In the genomic region with DNA sequence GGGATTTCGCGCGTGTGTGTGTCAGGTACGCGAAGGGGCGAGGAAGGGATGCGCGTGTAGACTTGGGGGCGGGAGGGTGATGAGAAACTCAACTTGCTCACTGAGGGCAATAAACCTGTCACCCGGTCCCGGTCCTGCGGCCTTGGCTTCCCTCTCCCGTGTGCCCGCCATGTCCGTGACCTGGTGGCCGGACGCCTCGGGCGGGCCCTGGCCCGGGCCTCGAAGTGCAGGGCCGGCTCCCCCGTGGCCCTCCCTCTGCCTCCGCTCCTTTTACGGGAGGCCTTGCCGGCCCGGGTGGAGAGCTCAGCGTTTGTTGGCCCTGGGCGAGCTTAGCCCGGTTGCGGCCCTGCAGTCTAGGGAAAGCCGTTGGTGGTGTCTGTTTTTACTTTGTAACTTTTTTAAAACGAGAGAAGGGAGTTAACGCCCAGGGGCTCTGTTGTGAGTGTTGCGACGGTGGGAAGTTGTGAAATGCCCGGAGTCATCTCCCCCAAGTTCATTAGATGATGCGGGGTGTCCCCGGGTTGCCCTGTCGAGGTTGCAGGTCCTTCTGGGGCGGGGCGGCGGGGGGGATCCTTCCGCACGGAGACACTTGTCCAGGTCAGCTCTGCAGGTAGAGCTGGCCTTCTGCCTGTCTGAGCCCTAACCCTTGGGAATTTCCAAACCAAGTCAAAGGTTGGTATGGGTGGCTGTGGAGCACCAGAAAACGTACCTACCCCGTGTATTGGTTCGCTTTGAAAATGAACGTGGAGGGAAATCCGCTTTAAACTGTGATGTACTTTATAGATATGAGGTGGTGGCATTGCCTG, we compare ENCODE assay signal across 8 cellular contexts. TPM values are rescaled to one million over a fixed set of nuclear protein-coding genes. Genes with fewer than 3 reads are reported as not detected.
DNase-seq lines count a peak whose midpoint lies in the region; ATAC-seq, FAIRE-seq and TF ChIP-seq lines count a peak whose summit lies in the region.

No MANE protein-coding gene starts in this region.

- H3K36me3 ChIP-seq in PC-3 (ENCODE audit: low read depth, low read length) (no peaks in the 10 kb centered on the region), neuron (ENCODE audit: insufficient read depth, low read length) (peaks cover 3% of the 10 kb centered on the region)

- H3K27ac ChIP-seq in PC-3 (ENCODE audit: low read length) (peak overlapping the region; percentile 64), foreskin keratinocyte (peak overlapping the region; percentile 75)

- no peaks in the 10 kb centered on the region for H3K9me3 ChIP-seq in PC-3 (ENCODE audit: low read length)
- peaks cover 5% of the 10 kb centered on the region for H3K9me3 ChIP-seq in neuron (ENCODE audit: low read length)

- H3K79me2 ChIP-seq in PC-3 (ENCODE audit: low read length): peaks cover 58% of the 10 kb centered on the region

- H4K20me1 ChIP-seq in PC-3 (ENCODE audit: low read length): peaks cover 33% of the 10 kb centered on the region

- peak; percentile 19 for DNase-seq in NK-92 treated with Interleukin-12 subunit alpha and Interleukin-12 subunit beta, amount 100 ng/mL, for 24 hours (lab: John Stamatoyannopoulos, UW)
- DNase-seq in NK-92 (lab: John Stamatoyannopoulos, UW; ENCODE audit: unreplicated experiment): no peak
- peak; percentile 25 for DNase-seq in PC-3
- DNase-seq in activated gamma-delta T cell treated with anti-CD3 and anti-CD28 coated beads, Interleukin-2, amount 50 U/mL, for 16 hours (ENCODE audit: low read depth): peak; percentile 28
- DNase-seq in foreskin keratinocyte: peak; percentile 21 to 39
- DNase-seq in urothelium cell line (ENCODE audit: low spot score): peak; percentile 68

- intact Hi-C loops in PC-3 (cut with micrococcal nuclease): loop anchor here (2.0 to 10.0 kb wide), 3 partner anchors 64 to 590 kb away; partner anchors contain the start of genes LPIN2 and MYL12A

- H3K4me3 ChIP-seq in PC-3 (ENCODE audit: low read length) (peak overlapping the region; percentile 87), neuron (ENCODE audit: low read length) (peak overlapping the region; percentile 98)

- no peaks in the 10 kb centered on the region for H3K27me3 ChIP-seq in PC-3 (ENCODE audit: low read length)
- no peaks in the 10 kb centered on the region for H3K27me3 ChIP-seq in foreskin keratinocyte
- H3K27me3 ChIP-seq in neuron (ENCODE audit: insufficient read depth, low read length): no peaks in the 10 kb centered on the region

- no peak for TF ChIP-seq CTCF in PC-3 (conservative IDR thresholded peaks at IDR 0.05; ENCODE audit: low read depth, low read length)
- no peak for TF ChIP-seq CTCF in foreskin keratinocyte (conservative IDR thresholded peaks at IDR 0.05)

- peak overlapping the region; percentile 76 for H2AFZ ChIP-seq in PC-3 (ENCODE audit: low read length)
- H2AFZ ChIP-seq in neuron (ENCODE audit: low read depth, low read length): peak overlapping the region; percentile 85

- FAIRE-seq in urothelium cell line (lab: Jason Lieb, UNC): peak; percentile 65

- POLR2A ChIA-PET in PC-3 (lab: Charles Lee; ENCODE audit: unreplicated experiment): interaction anchor here (0.6 to 1.2 kb wide), 3 partner anchors 83 to 86 kb away, joined by 3 to 7 read pairs (median 3); no protein-coding TSS in a partner anchor

- no peaks in the 10 kb centered on the region for H3K9me2 ChIP-seq in PC-3 (replicated peaks; ENCODE audit: low read length)

- ATAC-seq in HG03025 (IDR thresholded peaks at IDR 0.05; ENCODE audit: low FRiP score, unreplicated experiment) (peak; percentile 10), PC-3 (peak; percentile 12), foreskin keratinocyte (peak; percentile 37)

- H3K9ac ChIP-seq in PC-3 (ENCODE audit: low read length): peak overlapping the region; percentile 88

- peaks cover 3% of the 10 kb centered on the region for H3F3A ChIP-seq in PC-3 (ENCODE audit: low read length, unreplicated experiment)

- H3K4me2 ChIP-seq in PC-3 (ENCODE audit: low read length): peak overlapping the region; percentile 92

- CTCF ChIA-PET in PC-3 (lab: Charles Lee): interaction anchor here (1.2 kb wide), 1 partner anchor 82 kb away, joined by 4 read pairs; no protein-coding TSS in a partner anchor

- H3K4me1 ChIP-seq in PC-3 (ENCODE audit: insufficient read depth, low read length) (peaks cover 43% of the 10 kb centered on the region), foreskin keratinocyte (peaks cover 16% of the 10 kb centered on the region), neuron (ENCODE audit: insufficient read depth, low read length) (peaks cover 16% of the 10 kb centered on the region)

- BruUV-seq in PC-3 (replicated peaks; lab: Mats Ljungman, UMichigan): TSS peak; percentile 47

RNA-seq across cellular contexts. Expression of gene SMCHD1, which starts 0.9 kb away (rescaled TPM):
- 42.0 and 61.0 TPM in 2 replicates for total RNA-seq in PC-3 (2014; rRNA removed)
- 35.9 and 36.0 TPM in 2 replicates for total RNA-seq in foreskin keratinocyte
- 3.1 and 5.2 TPM in 2 replicates for polyA plus RNA-seq in foreskin keratinocyte
